Comparison of ENCODE assay signal across 8 cellular contexts in genomic region chr12:128830505-128830893, GRCh38. TPM values are rescaled to one million over a fixed set of nuclear protein-coding genes. Genes with fewer than 3 reads are reported as not detected.
A peak's percentile ranks its signal among the peaks of the same experiment; 100 is the strongest.
DNase-seq lines count a peak whose midpoint lies in the region; ATAC-seq lines count a peak whose summit lies in the region.

No MANE protein-coding gene starts in this region.

- no peak for DNase-seq in Right ventricle myocardium superior
- DNase-seq in Right ventricle myocardium inferior (ENCODE audit: missing footprints): no peak
- peak; percentile 61 for DNase-seq in SIG-M5 (lab: John Stamatoyannopoulos, UW)
- no peak for DNase-seq in HT-29 (ENCODE audit: low spot score)
- DNase-seq in NCI-H510A (lab: John Stamatoyannopoulos, UW): no peak
- no peak for DNase-seq in DMS53 (lab: John Stamatoyannopoulos, UW)
- DNase-seq in SW480 (ENCODE audit: low spot score): no peak

- intact Hi-C loops in Right ventricle myocardium superior (cut with DNase I) (no loop called here), Right ventricle myocardium inferior (cut with DNase I) (no loop called here)

- peak; percentile 38 for ATAC-seq in Right ventricle myocardium superior (ENCODE audit: poor library complexity)
- no peak for ATAC-seq in Right ventricle myocardium inferior
- ATAC-seq in HG03060 (IDR thresholded peaks at IDR 0.05; ENCODE audit: low read depth, unreplicated experiment): peak; percentile 39

RNA-seq across cellular contexts. Expression of gene SLC15A4, which starts 6.7 kb away (rescaled TPM):
- total RNA-seq in Right ventricle myocardium superior: 14.2 TPM
- 16.3 TPM for total RNA-seq in Right ventricle myocardium inferior
- 17.9 and 30.4 TPM in 2 replicates for total RNA-seq in HT-29 (2014; rRNA removed; shearing (Covaris generic))

RNA-seq across cellular contexts. Expression of gene GLT1D1, which starts 22.8 kb away (rescaled TPM):
- 0.30 TPM for total RNA-seq in Right ventricle myocardium superior
- 0.68 TPM for total RNA-seq in Right ventricle myocardium inferior
- total RNA-seq in HT-29 (2014; rRNA removed; shearing (Covaris generic)): not detected in 2 replicates
